ENCODE assay signal across 1 cellular context in genomic region chrX:48648299-48648698, GRCh38.
TF ChIP-seq lines count a peak whose summit lies in the region.

No MANE protein-coding gene starts in this region.

TF ChIP-seq in GM12878, 131 proteins besides CTCF, POLR2A, EP300 and RAD21 (continued from another document):
- peak; percentile 45; the same call in 1 of the 2 replicates for TF ChIP-seq SMC3 (IDR thresholded peaks at IDR 0.05; ENCODE audit: borderline replicate concordance, low read length)
- no peak for TF ChIP-seq IRF4 (IDR thresholded peaks at IDR 0.05; ENCODE audit: low read depth, low read length)
- no peak for TF ChIP-seq HDAC6 (IDR thresholded peaks at IDR 0.05; ENCODE audit: unreplicated experiment)
